In the genomic region with DNA sequence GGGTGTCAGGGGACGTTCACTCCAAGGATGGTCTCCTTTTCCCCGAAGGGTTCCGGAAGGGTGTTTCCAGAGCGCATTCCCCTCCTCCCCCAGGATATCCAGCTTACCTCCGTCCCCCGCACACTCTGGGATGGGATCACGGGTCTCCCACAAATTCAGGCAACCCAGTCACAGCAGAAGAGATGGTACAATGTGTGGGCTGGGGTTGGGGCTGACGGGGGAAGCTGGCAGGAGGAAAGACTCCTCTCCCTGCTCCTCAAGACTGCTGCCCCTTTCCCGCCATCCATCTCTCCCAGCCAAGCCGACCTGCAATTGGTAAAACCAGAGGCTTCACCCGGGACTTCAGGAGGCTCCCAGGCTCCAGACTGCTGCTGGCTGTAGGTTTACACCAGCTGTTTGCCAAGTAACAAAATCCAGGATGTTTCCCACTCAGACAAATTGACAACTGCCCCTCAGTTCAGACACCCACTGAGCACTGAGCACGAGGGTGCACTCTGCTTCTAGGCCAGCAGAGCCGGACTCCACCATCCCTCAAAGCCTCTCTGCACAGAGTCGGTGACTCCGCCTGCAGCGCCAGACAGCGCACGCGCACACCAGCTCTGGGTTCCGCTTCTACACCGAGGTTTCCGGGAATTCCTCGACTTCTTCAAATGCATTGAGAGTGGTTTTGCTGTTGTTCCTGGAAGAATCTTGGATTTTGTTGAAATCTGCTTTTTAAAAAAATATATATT, we compare ENCODE assay signal across 12 cellular contexts. TPM values are rescaled to one million over a fixed set of nuclear protein-coding genes. Genes with fewer than 3 reads are reported as not detected.
DNase-seq lines count a peak whose midpoint lies in the region; ATAC-seq and TF ChIP-seq lines count a peak whose summit lies in the region.
"Had no signal": no experiment of that assay in that cellular context is flagged by ENCODE, and none has a peak within 500 bp of the region (broad histone marks: within the 10 kb centered on the region; RNA-seq: fewer than 3 reads in every experiment).

No MANE protein-coding gene starts in this region.

- POLR2A ChIA-PET in OCI-LY7 (lab: Charles Lee), result no interaction called here

- no peaks in the 10 kb centered on the region for H3K9me3 Mint-ChIP-seq in effector memory CD8-positive, alpha-beta T cell
- no peaks in the 10 kb centered on the region for H3K9me3 Mint-ChIP-seq in memory B cell

- peaks cover 10 to 34% of the 10 kb centered on the region in 2 donors for H3K27me3 Mint-ChIP-seq in effector memory CD8-positive, alpha-beta T cell
- H3K27me3 Mint-ChIP-seq in memory B cell, result no peaks in the 10 kb centered on the region
- H3K27me3 Mint-ChIP-seq: activated CD4-positive, alpha-beta memory T cell treated with anti-CD3 and anti-CD28 coated beads for 36 hours had no signal

- H3K27ac ChIP-seq in subcutaneous abdominal adipose tissue (ENCODE audit: low read depth, low read length) (peak overlapping the region; percentile 97), OCI-LY7 (ENCODE audit: low read depth, low read length, poor library complexity, severe bottlenecking) (no peak overlapping the region), adrenal gland (peak overlapping the region in 2 of 5 donors; percentile 65 to 80)
- H3K27ac ChIP-seq: BLaER1 treated with 17β-estradiol and CSF1 and Interleukin-3, amounts not matched to agents 10 nM and 100 nM had no signal

- CTCF ChIA-PET in OCI-LY7 (lab: Charles Lee; ENCODE audit: unreplicated experiment), result no interaction called here

- H3K36me3 ChIP-seq in subcutaneous abdominal adipose tissue (ENCODE audit: control insufficient read depth in 5 of 5, insufficient read depth in 5 of 5, low read length in 5 of 5) (peaks cover 0 to 5% (median 2%) of the 10 kb centered on the region in 5 donors), OCI-LY7 (ENCODE audit: insufficient read depth, low read length) (no peaks in the 10 kb centered on the region), adrenal gland (replicated peaks in 1 of 2) (no peaks in the 10 kb centered on the region)
- H3K36me3 ChIP-seq: BLaER1 treated with 17β-estradiol and CSF1 and Interleukin-3, amounts not matched to agents 10 nM and 100 nM had no signal

- H3K4me1 ChIP-seq in subcutaneous abdominal adipose tissue (ENCODE audit: control insufficient read depth in 5 of 5, insufficient read depth in 5 of 5, low read length in 5 of 5) (peaks cover 7 to 27% (median 25%) of the 10 kb centered on the region in 5 donors), OCI-LY7 (ENCODE audit: insufficient read depth, low read length, poor library complexity, severe bottlenecking) (no peaks in the 10 kb centered on the region), adrenal gland (replicated peaks in 1 of 2) (no peaks in the 10 kb centered on the region)
- H3K4me1 ChIP-seq: BLaER1 treated with 17β-estradiol and CSF1 and Interleukin-3, amounts not matched to agents 10 nM and 100 nM had no signal

- peak overlapping the region in 4 of 5 donors; percentile 1 to 29 (median 13) for H3K4me3 ChIP-seq in subcutaneous abdominal adipose tissue (ENCODE audit: low read depth in 1 of 5, low read length in 5 of 5)
- H3K4me3 ChIP-seq in OCI-LY7 (ENCODE audit: low read depth, low read length, poor library complexity, severe bottlenecking), result no peak overlapping the region
- H3K4me3 ChIP-seq in adrenal gland, result no peak overlapping the region
- H3K4me3 ChIP-seq: BLaER1 treated with 17β-estradiol and CSF1 and Interleukin-3, amounts not matched to agents 10 nM and 100 nM had no signal

- no peaks in the 10 kb centered on the region for H4K20me1 ChIP-seq in OCI-LY7 (ENCODE audit: insufficient read depth, low read length)
- H4K20me1 ChIP-seq: BLaER1 treated with 17β-estradiol and CSF1 and Interleukin-3, amounts not matched to agents 10 nM and 100 nM had no signal

- H2AFZ ChIP-seq in OCI-LY7 (ENCODE audit: low read length), result no peak overlapping the region

- intact Hi-C loops in OCI-LY7 (cut with micrococcal nuclease; ENCODE audit: unreplicated experiment), result no loop called here
- intact Hi-C loops in adrenal gland (cut with DNase I), result no loop called here

- peak; percentile 90 to 94 for DNase-seq in SHP77 (lab: John Stamatoyannopoulos, UW)
- no peak for DNase-seq in effector memory CD8-positive, alpha-beta T cell
- no peak for DNase-seq in memory B cell (ENCODE audit: low spot score in 2 of 2)
- no peak for DNase-seq in OCI-LY7 (ENCODE audit: low spot score)
- DNase-seq in adrenal gland, result no peak
- DNase-seq: activated CD4-positive, alpha-beta memory T cell treated with anti-CD3 and anti-CD28 coated beads for 36 hours; NCI-H774 had no signal

- no peak for TF ChIP-seq POLR2A in GM18505 (IDR thresholded peaks at IDR 0.05; ENCODE audit: borderline replicate concordance, extremely low read depth, insufficient read depth, insufficient read length)
- no peak for TF ChIP-seq POLR2A in adrenal gland (IDR thresholded peaks at IDR 0.05)

- no peak overlapping the region for H3K4me2 ChIP-seq in OCI-LY7 (ENCODE audit: low read length)
- H3K4me2 ChIP-seq: BLaER1 treated with 17β-estradiol and CSF1 and Interleukin-3, amounts not matched to agents 10 nM and 100 nM had no signal

- H3K9ac ChIP-seq in subcutaneous abdominal adipose tissue (ENCODE audit: low read length in 5 of 5), result peak overlapping the region in 4 of 5 donors; percentile 26 to 64 (median 53)
- H3K9ac ChIP-seq: BLaER1 treated with 17β-estradiol and CSF1 and Interleukin-3, amounts not matched to agents 10 nM and 100 nM had no signal

- peaks cover 5% of the 10 kb centered on the region for H3K36me3 Mint-ChIP-seq in effector memory CD8-positive, alpha-beta T cell (ENCODE audit: insufficient read depth)
- H3K36me3 Mint-ChIP-seq in memory B cell, result peaks cover 12% of the 10 kb centered on the region
- H3K36me3 Mint-ChIP-seq: activated CD4-positive, alpha-beta memory T cell treated with anti-CD3 and anti-CD28 coated beads for 36 hours had no signal

- no peaks in the 10 kb centered on the region for H3K79me2 ChIP-seq in OCI-LY7 (ENCODE audit: insufficient read depth, low read depth, low read length)

- peak overlapping the region; percentile 27 to 45 for H3K4me3 Mint-ChIP-seq in effector memory CD8-positive, alpha-beta T cell
- H3K4me3 Mint-ChIP-seq in memory B cell, result peak overlapping the region; percentile 8
- H3K4me3 Mint-ChIP-seq: activated CD4-positive, alpha-beta memory T cell treated with anti-CD3 and anti-CD28 coated beads for 36 hours had no signal

- ATAC-seq in effector memory CD8-positive, alpha-beta T cell (replicated peaks), result no peak
- no peak for ATAC-seq in memory B cell (ENCODE audit: low read depth)
- no peak for ATAC-seq in GM18505 (IDR thresholded peaks at IDR 0.05; ENCODE audit: unreplicated experiment)
- no peak for ATAC-seq in HG03159 (IDR thresholded peaks at IDR 0.05; ENCODE audit: unreplicated experiment)

- no peak for TF ChIP-seq CTCF in OCI-LY7 (conservative IDR thresholded peaks at IDR 0.05; ENCODE audit: low read length)
- TF ChIP-seq CTCF in adrenal gland (IDR thresholded peaks at IDR 0.05), result no peak

- 79 to 87% (median 84%) methylated on average over 22 to 23 of the region's 23 CpGs for WGBS in adrenal gland, 4 donors

- H3K9me2 ChIP-seq in OCI-LY7 (ENCODE audit: insufficient read depth, low read length), result no peaks in the 10 kb centered on the region

- no TSS peak for BruUV-seq in OCI-LY7 (replicated peaks; lab: Mats Ljungman, UMichigan)

- peak overlapping the region in 1 of 2 donors; percentile 56 for H3K27ac Mint-ChIP-seq in effector memory CD8-positive, alpha-beta T cell
- H3K27ac Mint-ChIP-seq in memory B cell, result no peak overlapping the region
- H3K27ac Mint-ChIP-seq: activated CD4-positive, alpha-beta memory T cell treated with anti-CD3 and anti-CD28 coated beads for 36 hours had no signal

- H3K9me3 ChIP-seq in subcutaneous abdominal adipose tissue (ENCODE audit: control insufficient read depth in 5 of 5, low read length in 5 of 5), result no peaks in the 10 kb centered on the region
- H3K9me3 ChIP-seq in OCI-LY7 (ENCODE audit: low read length), result no peaks in the 10 kb centered on the region
- H3K9me3 ChIP-seq in adrenal gland (replicated peaks in 1 of 3), result no peaks in the 10 kb centered on the region

- H3K27me3 ChIP-seq in subcutaneous abdominal adipose tissue (ENCODE audit: control insufficient read depth in 5 of 5, insufficient read depth in 4 of 5, low read length in 5 of 5) (no peaks in the 10 kb centered on the region), adrenal gland (no peaks in the 10 kb centered on the region)
- H3K27me3 ChIP-seq: BLaER1 treated with 17β-estradiol and CSF1 and Interleukin-3, amounts not matched to agents 10 nM and 100 nM had no signal

- H3K4me1 Mint-ChIP-seq in effector memory CD8-positive, alpha-beta T cell (ENCODE audit: low read depth in 2 of 2), result peaks cover 7 to 13% of the 10 kb centered on the region in 2 donors
- no peaks in the 10 kb centered on the region for H3K4me1 Mint-ChIP-seq in memory B cell

RNA-seq across cellular contexts. Expression of gene ASPA, which starts 37.7 kb away (rescaled TPM):
- not detected in 2 replicates for total RNA-seq in OCI-LY7 (2014; rRNA removed; shearing (Covaris generic))
- not detected in 2 replicates for total RNA-seq in OCI-LY7 (2022)
- total RNA-seq in adrenal gland, result 10 to 100 TPM in 1 of 8 donors, 1 to 10 TPM in 7; 2.2 to 10.1 (median 3.2) TPM
- polyA plus RNA-seq in adrenal gland, result 1 to 10 TPM; 2.6 to 5.7 (median 5.5) TPM
- total RNA-seq: activated CD4-positive, alpha-beta memory T cell treated with anti-CD3 and anti-CD28 coated beads for 36 hours; HT-29 had no signal

RNA-seq across cellular contexts. Expression of gene SPATA22, which starts 41.9 kb away (rescaled TPM):
- not detected in 2 replicates for total RNA-seq in OCI-LY7 (2014; rRNA removed; shearing (Covaris generic))
- total RNA-seq in OCI-LY7 (2022) (not detected in 2 replicates), adrenal gland (1 to 10 TPM in 4 of 8 donors, not detected in 4; 1.1 to 3.8 (median 1.6) TPM)
- under 1 TPM; 0.13 to 0.88 (median 0.54) TPM for polyA plus RNA-seq in adrenal gland
- total RNA-seq: activated CD4-positive, alpha-beta memory T cell treated with anti-CD3 and anti-CD28 coated beads for 36 hours; HT-29 had no signal

RNA-seq across cellular contexts. Expression of gene TRPV3, which starts 44.1 kb away (rescaled TPM):
- total RNA-seq in OCI-LY7 (2014; rRNA removed; shearing (Covaris generic)), result not detected in 2 replicates
- 0.06 TPM in 1 of 2 replicates, not detected in the other for total RNA-seq in OCI-LY7 (2022)
- 1 to 10 TPM in 2 of 8 donors, under 1 TPM in 6; 0.14 to 1.4 (median 0.37) TPM for total RNA-seq in adrenal gland
- polyA plus RNA-seq in adrenal gland, result 1 to 10 TPM in 1 of 3 donors, under 1 TPM in 2; 0.34 to 1.1 (median 0.37) TPM

Comparison
In these comparisons a context has a peak if more than half of its experiments do, and no peak if none do; other contexts are left out.
1. DNase-seq: peak in SHP77 (2 of 2); none in effector memory CD8-positive, alpha-beta T cell (0 of 3), memory B cell (0 of 2), OCI-LY7 (single experiment) and adrenal gland (0 of 7).
2. H3K4me3 ChIP-seq: peak in subcutaneous abdominal adipose tissue (4 of 5); none in OCI-LY7 (single experiment) and adrenal gland (0 of 4).